Comparison of ENCODE assay signal across 30 cellular contexts in the genomic region with DNA sequence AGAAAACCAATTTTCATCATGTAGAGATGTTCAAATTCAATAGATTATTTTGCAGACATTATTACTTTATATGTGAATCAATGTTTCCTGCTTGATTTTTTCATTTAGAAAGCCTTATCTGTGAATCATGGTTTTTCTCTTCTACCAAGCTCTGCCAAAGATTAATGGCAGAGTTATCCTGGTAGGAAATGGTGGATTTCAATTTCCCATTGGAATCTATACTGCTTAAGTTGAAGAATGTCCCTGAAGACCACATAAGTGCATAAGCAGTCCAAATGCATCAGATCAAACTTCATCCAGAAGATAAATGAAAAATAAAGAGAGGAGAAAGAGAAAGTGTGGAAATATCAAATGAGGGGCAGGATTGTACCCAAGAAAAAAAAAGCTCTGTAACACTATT. TPM values are rescaled to one million over a fixed set of nuclear protein-coding genes. Genes with fewer than 3 reads are reported as not detected.
"Had no signal": no experiment of that assay in that cellular context is flagged by ENCODE, and none has a peak within 500 bp of the region (broad histone marks: within the 10 kb centered on the region; RNA-seq: fewer than 3 reads in every experiment).

No MANE protein-coding gene starts in this region.

- H3K9me3 Mint-ChIP-seq: activated naive CD4-positive, alpha-beta T cell treated with anti-CD3 and anti-CD28 coated beads for 36 hours; activated naive CD8-positive, alpha-beta T cell treated with anti-CD3 and anti-CD28 coated beads, Interleukin-2, amount 10 ng/mL, durations not matched to agents 7 days and 5 days; neural progenitor cell; stimulated activated naive CD8-positive, alpha-beta T cell treated with anti-CD3 and anti-CD28 coated beads, Interleukin-15, Interleukin-2, amounts not matched to agents 100 ng/mL and 50 ng/mL, for 24 hours; T-helper 1 cell treated with Interleukin-12 subunit alpha and Interleukin-12 subunit beta and Interleukin-4 antibody, amounts not matched to agents 30 μg/mL and 1 μg/mL, for 36 hours had no signal

- DNase-seq: activated CD4-positive, alpha-beta T cell treated with anti-CD3 and anti-CD28 coated beads for 4 hours; activated CD4-positive, alpha-beta T cell treated with anti-CD3 and anti-CD28 coated beads, Interleukin-2, amount 50 U/mL, for 48 hours; activated CD4-positive, CD25-positive, alpha-beta regulatory T cell; activated CD8-positive, alpha-beta memory T cell treated with anti-CD3 and anti-CD28 coated beads, Interleukin-2, amount 50 U/mL, for 48 hours; activated naive CD4-positive, alpha-beta T cell treated with anti-CD3 and anti-CD28 coated beads for 36 hours; activated naive CD8-positive, alpha-beta T cell treated with anti-CD3 and anti-CD28 coated beads, Interleukin-2, amount 10 ng/mL, durations not matched to agents 7 days and 5 days; activated T-cell treated with anti-CD3 and anti-CD28 coated beads, Interleukin-2, amount 50 U/mL, for 48 hours; amniotic stem cell; cerebellar nuclear complex; foreskin keratinocyte; hippocampal formation; kidney glomerular epithelial cell; naive thymus-derived CD4-positive, alpha-beta T cell; psoas muscle; right cardiac atrium; stimulated activated CD4-positive, alpha-beta T cell treated with anti-CD3 and anti-CD28 coated beads, Interleukin-1b, Interleukin-23, amount 100 ng/mL, for 48 hours; T1000; tibial artery had no signal

- H3K36me3 ChIP-seq: neural progenitor cell, tibial artery had no signal

- H3K9me3 ChIP-seq: psoas muscle, tibial artery had no signal

- H3K4me3 ChIP-seq: neural progenitor cell, psoas muscle, tibial artery had no signal

- H3K27me3 ChIP-seq: foreskin keratinocyte, neural progenitor cell, tibial artery had no signal

- ATAC-seq: foreskin keratinocyte; naive thymus-derived CD4-positive, alpha-beta T cell; psoas muscle; right cardiac atrium had no signal

- H3K4me1 Mint-ChIP-seq: activated naive CD8-positive, alpha-beta T cell treated with anti-CD3 and anti-CD28 coated beads, Interleukin-2, amount 10 ng/mL, durations not matched to agents 7 days and 5 days; naive thymus-derived CD4-positive, alpha-beta T cell had no signal

- H3K27ac ChIP-seq: foreskin keratinocyte, neural progenitor cell, psoas muscle had no signal

- H3K36me3 Mint-ChIP-seq: activated naive CD8-positive, alpha-beta T cell treated with anti-CD3 and anti-CD28 coated beads, Interleukin-2, amount 10 ng/mL, durations not matched to agents 7 days and 5 days; naive thymus-derived CD4-positive, alpha-beta T cell; neural progenitor cell had no signal

- H3K4me3 Mint-ChIP-seq: activated naive CD4-positive, alpha-beta T cell treated with anti-CD3 and anti-CD28 coated beads for 36 hours; activated naive CD8-positive, alpha-beta T cell treated with anti-CD3 and anti-CD28 coated beads, Interleukin-2, amount 10 ng/mL, durations not matched to agents 7 days and 5 days; naive thymus-derived CD4-positive, alpha-beta T cell; neural progenitor cell; stimulated activated naive CD8-positive, alpha-beta T cell treated with anti-CD3 and anti-CD28 coated beads, Interleukin-15, Interleukin-2, amounts not matched to agents 100 ng/mL and 50 ng/mL, for 24 hours; T-helper 1 cell treated with Interleukin-12 subunit alpha and Interleukin-12 subunit beta and Interleukin-4 antibody, amounts not matched to agents 30 μg/mL and 1 μg/mL, for 36 hours had no signal

- H3K27ac Mint-ChIP-seq: activated naive CD4-positive, alpha-beta T cell treated with anti-CD3 and anti-CD28 coated beads for 36 hours; activated naive CD8-positive, alpha-beta T cell treated with anti-CD3 and anti-CD28 coated beads, Interleukin-2, amount 10 ng/mL, durations not matched to agents 7 days and 5 days; naive thymus-derived CD4-positive, alpha-beta T cell; neural progenitor cell; stimulated activated naive CD8-positive, alpha-beta T cell treated with anti-CD3 and anti-CD28 coated beads, Interleukin-15, Interleukin-2, amounts not matched to agents 100 ng/mL and 50 ng/mL, for 24 hours; T-helper 1 cell treated with Interleukin-12 subunit alpha and Interleukin-12 subunit beta and Interleukin-4 antibody, amounts not matched to agents 30 μg/mL and 1 μg/mL, for 36 hours had no signal

- FAIRE-seq: bronchial epithelial cell, endometrium had no signal

- H3K4me1 ChIP-seq: neural progenitor cell, psoas muscle had no signal

RNA-seq across cellular contexts. Expression of gene LUM, which starts 5.0 kb away (rescaled TPM):
- total RNA-seq: activated CD8-positive, alpha-beta memory T cell treated with anti-CD3 and anti-CD28 coated beads for 36 hours; activated naive CD4-positive, alpha-beta T cell treated with anti-CD3 and anti-CD28 coated beads for 36 hours; activated naive CD8-positive, alpha-beta T cell treated with anti-CD3 and anti-CD28 coated beads, Interleukin-2, amount 10 ng/mL, durations not matched to agents 7 days and 5 days; foreskin keratinocyte had no signal
- polyA plus RNA-seq: naive thymus-derived CD4-positive, alpha-beta T cell had no signal

RNA-seq across cellular contexts. Expression of gene KERA, which starts 48.5 kb away (rescaled TPM):
- total RNA-seq: activated CD8-positive, alpha-beta memory T cell treated with anti-CD3 and anti-CD28 coated beads for 36 hours; activated naive CD4-positive, alpha-beta T cell treated with anti-CD3 and anti-CD28 coated beads for 36 hours; activated naive CD8-positive, alpha-beta T cell treated with anti-CD3 and anti-CD28 coated beads, Interleukin-2, amount 10 ng/mL, durations not matched to agents 7 days and 5 days; bronchial epithelial cell; epithelial cell of proximal tubule; fibroblast of lung; foreskin keratinocyte; glomerular endothelial cell; lower leg skin; mesenteric fat pad; naive thymus-derived CD4-positive, alpha-beta T cell; omental fat pad; right cardiac atrium had no signal
- polyA plus RNA-seq: fibroblast of lung; foreskin keratinocyte; naive thymus-derived CD4-positive, alpha-beta T cell; psoas muscle had no signal
